Comparison of ENCODE assay signal across 8 cellular contexts in the genomic region with DNA sequence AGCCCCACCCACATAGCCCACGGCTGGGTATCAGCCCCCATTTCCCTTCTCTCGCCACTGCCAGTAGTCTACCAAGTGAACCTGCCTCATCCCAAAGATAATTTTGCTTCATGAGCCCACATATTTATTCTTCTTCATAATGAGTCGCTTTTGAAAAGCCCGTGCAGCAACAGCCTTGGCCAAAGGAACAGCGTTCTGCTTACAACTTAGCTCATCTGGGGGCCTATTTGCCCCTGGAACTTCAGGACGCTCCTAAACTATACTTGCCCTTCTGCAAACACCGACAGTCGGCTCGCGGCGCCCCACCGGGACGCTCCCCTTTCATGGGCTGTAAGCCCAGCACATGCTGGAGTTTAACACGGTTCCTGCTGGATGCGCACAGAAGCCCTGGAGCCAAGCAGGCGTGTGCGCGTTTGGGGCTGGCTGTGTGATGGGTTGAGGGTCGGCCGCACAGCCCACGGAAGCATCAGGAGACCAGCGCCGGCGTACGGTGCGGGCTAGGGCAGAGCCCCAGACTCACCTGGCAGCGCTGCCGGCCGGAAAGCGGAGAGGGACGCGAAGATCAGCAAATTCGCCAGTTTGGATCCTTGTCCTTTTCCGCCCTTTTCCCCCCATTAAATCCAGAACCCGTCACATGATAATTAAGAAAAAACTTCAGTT. TPM values are rescaled to one million over a fixed set of nuclear protein-coding genes. Genes with fewer than 3 reads are reported as not detected.
A peak's percentile ranks its signal among the peaks of the same experiment; 100 is the strongest.
DNase-seq lines count a peak whose midpoint lies in the region; ATAC-seq and TF ChIP-seq lines count a peak whose summit lies in the region.

No MANE protein-coding gene starts in this region.

- H3K4me3 Mint-ChIP-seq in CD4-positive, CD25-positive, alpha-beta regulatory T cell = peak overlapping the region; percentile 94 to 97 (median 94)

- peak overlapping the region; percentile 92 for H3K4me3 ChIP-seq in CD4-positive, CD25-positive, alpha-beta regulatory T cell (ENCODE audit: low read depth, low read length)
- H3K4me3 ChIP-seq in WI38 (ENCODE audit: low read depth, low read length) (peak overlapping the region; percentile 96), cardiac muscle cell (peak overlapping the region; percentile 79), psoas muscle (peak overlapping the region; percentile 95)

- H3K9me3 Mint-ChIP-seq in CD4-positive, CD25-positive, alpha-beta regulatory T cell = no peaks in the 10 kb centered on the region

- peaks cover 45% of the 10 kb centered on the region for H3K4me1 ChIP-seq in CD4-positive, CD25-positive, alpha-beta regulatory T cell (ENCODE audit: control insufficient read depth, insufficient read depth, low read length, poor library complexity, severe bottlenecking)
- H3K4me1 ChIP-seq in cardiac muscle cell (ENCODE audit: low read depth) = peaks cover 22% of the 10 kb centered on the region
- peaks cover 44% of the 10 kb centered on the region for H3K4me1 ChIP-seq in psoas muscle

- peaks cover 7% of the 10 kb centered on the region for H3K36me3 ChIP-seq in CD4-positive, CD25-positive, alpha-beta regulatory T cell (ENCODE audit: control insufficient read depth, insufficient read depth, low read length)
- peaks cover 4% of the 10 kb centered on the region for H3K36me3 ChIP-seq in cardiac muscle cell
- no peaks in the 10 kb centered on the region for H3K36me3 ChIP-seq in psoas muscle (ENCODE audit: insufficient read depth in 1 of 2, low read depth in 1 of 2)

- peak overlapping the region; percentile 95 to 98 (median 97) for H3K27ac Mint-ChIP-seq in CD4-positive, CD25-positive, alpha-beta regulatory T cell

- peaks cover 25 to 78% (median 68%) of the 10 kb centered on the region in 4 donors for H3K4me1 Mint-ChIP-seq in CD4-positive, CD25-positive, alpha-beta regulatory T cell

- DNase-seq in CD4-positive, CD25-positive, alpha-beta regulatory T cell = no peak
- DNase-seq in cardiac muscle cell (ENCODE audit: low read depth in 1 of 2, low spot score in 1 of 2) (peak in 1 of 2 donors; percentile 78), psoas muscle (peak in 1 of 2 donors; percentile 74), ecto neural progenitor cell (ENCODE audit: low spot score) (no peak)
- no peak for DNase-seq in activated CD4-positive, alpha-beta T cell treated with anti-CD3 and anti-CD28 coated beads for 1 hour

- TF ChIP-seq CTCF in WI38 (IDR thresholded peaks at IDR 0.05; ENCODE audit: low read depth, low read length) = no peak
- TF ChIP-seq CTCF in cardiac muscle cell (IDR thresholded peaks at IDR 0.05; ENCODE audit: low read depth, low read length) = no peak
- no peak for TF ChIP-seq CTCF in psoas muscle (IDR thresholded peaks at IDR 0.05)

- no peaks in the 10 kb centered on the region for H3K27me3 Mint-ChIP-seq in CD4-positive, CD25-positive, alpha-beta regulatory T cell

- H3K27me3 ChIP-seq in CD4-positive, CD25-positive, alpha-beta regulatory T cell (ENCODE audit: control insufficient read depth, insufficient read depth, low read length) = no peaks in the 10 kb centered on the region
- H3K27me3 ChIP-seq in cardiac muscle cell (no peaks in the 10 kb centered on the region), psoas muscle (ENCODE audit: insufficient read depth in 3 of 3, low read length in 2 of 3) (no peaks in the 10 kb centered on the region)

- 0 to 1% (median 0%) methylated on average over 35 of the region's 35 CpGs for WGBS in psoas muscle, 3 donors

- peak; percentile 42 for TF ChIP-seq POLR2A in GM19193 (IDR thresholded peaks at IDR 0.05; ENCODE audit: extremely low read depth, insufficient read depth, insufficient read length)

- H3K9me3 ChIP-seq in CD4-positive, CD25-positive, alpha-beta regulatory T cell (ENCODE audit: control insufficient read depth in 2 of 2, low read length in 2 of 2) = no peaks in the 10 kb centered on the region
- H3K9me3 ChIP-seq in cardiac muscle cell (ENCODE audit: low read depth) = no peaks in the 10 kb centered on the region
- H3K9me3 ChIP-seq in psoas muscle = no peaks in the 10 kb centered on the region

- ATAC-seq in CD4-positive, CD25-positive, alpha-beta regulatory T cell (ENCODE audit: low read depth in 2 of 2) = peak; percentile 12 to 22
- ATAC-seq in HG03108 (IDR thresholded peaks at IDR 0.05; ENCODE audit: unreplicated experiment) (peak; percentile 13), psoas muscle (peak; percentile 5 to 20 (median 16))

- intact Hi-C loops in psoas muscle (cut with DNase I) = loop anchor here (5.0 to 10.0 kb wide), 4 partner anchors 39 to 87 kb away; no protein-coding TSS in a partner anchor

- H3K27ac ChIP-seq in CD4-positive, CD25-positive, alpha-beta regulatory T cell (ENCODE audit: insufficient read depth, low read length, poor library complexity, severe bottlenecking) = peak overlapping the region; percentile 83
- peak overlapping the region; percentile 82 for H3K27ac ChIP-seq in cardiac muscle cell
- H3K27ac ChIP-seq in psoas muscle = peak overlapping the region; percentile 98

- peaks cover 12% of the 10 kb centered on the region for H3K36me3 Mint-ChIP-seq in CD4-positive, CD25-positive, alpha-beta regulatory T cell

RNA-seq across cellular contexts. Expression of a gene that starts 0.4 kb away (rescaled TPM):
- total RNA-seq in CD4-positive, CD25-positive, alpha-beta regulatory T cell = 5.2 TPM
- 10 to 100 TPM; 32.3 to 76.0 (median 55.9) TPM for polyA plus RNA-seq in CD4-positive, CD25-positive, alpha-beta regulatory T cell
- total RNA-seq in cardiac muscle cell (10.6 and 12.6 TPM in 2 replicates), psoas muscle (10 to 100 TPM in 3 of 4 donors, 1 to 10 TPM in 1; 7.7 to 13.8 (median 12.3) TPM)
- polyA plus RNA-seq in cardiac muscle cell (42.6 and 44.4 TPM in 2 replicates), psoas muscle (10 to 100 TPM; 17.2 to 39.3 (median 18.8) TPM)

RNA-seq across cellular contexts. Expression of a gene that starts 0.7 kb away (rescaled TPM):
- total RNA-seq in CD4-positive, CD25-positive, alpha-beta regulatory T cell = 77.9 TPM
- 10 to 100 TPM; 25.0 to 32.3 (median 28.7) TPM for polyA plus RNA-seq in CD4-positive, CD25-positive, alpha-beta regulatory T cell
- total RNA-seq in cardiac muscle cell = 27.7 and 36.6 TPM in 2 replicates
- 28.4 and 49.9 TPM in 2 replicates for polyA plus RNA-seq in cardiac muscle cell
- total RNA-seq in psoas muscle = 10 to 100 TPM; 48.2 to 88.7 (median 66.3) TPM
- 100 to 1,000 TPM in 1 of 3 donors, 10 to 100 TPM in 2; 16.7 to 101 (median 42.3) TPM for polyA plus RNA-seq in psoas muscle
